ENCODE assay signal across 1 cellular context in genomic region chr4:7007142-7007907, GRCh38.
TF ChIP-seq lines count a peak whose summit lies in the region.

No MANE protein-coding gene starts in this region.

TF ChIP-seq in HCT116, 20 proteins besides CTCF, POLR2A, EP300 and RAD21 (continued from another document):
- TF ChIP-seq MAX (IDR thresholded peaks at IDR 0.05): no peak
- no peak for TF ChIP-seq REST (IDR thresholded peaks at IDR 0.05; ENCODE audit: low read depth)
- no peak for TF ChIP-seq JUND (IDR thresholded peaks at IDR 0.05)
